ENCODE assay signal across 8 cellular contexts in genomic region chr12:69052613-69053408, GRCh38.
DNase-seq lines count a peak whose midpoint lies in the region; ATAC-seq and TF ChIP-seq lines count a peak whose summit lies in the region.

No MANE protein-coding gene starts in this region.

- H3K27me3 ChIP-seq in HUES64 (ENCODE audit: insufficient read depth, low read length) (no peaks in the 10 kb centered on the region), aorta (ENCODE audit: control insufficient read depth in 1 of 2, insufficient read depth in 2 of 2, low read length in 1 of 2) (no peaks in the 10 kb centered on the region)

- peak overlapping the region; percentile 49; the same call in 1 of the 2 replicates for H3K9ac ChIP-seq in HUES64 (ENCODE audit: low read depth, low read length)

- TF ChIP-seq CTCF in astrocyte of the cerebellum (IDR thresholded peaks at IDR 0.05; ENCODE audit: low read depth, low read length, missing control alignments), result peak; percentile 10

- no peaks in the 10 kb centered on the region for H3K36me3 ChIP-seq in HUES64 (ENCODE audit: insufficient read depth, low read length)
- H3K36me3 ChIP-seq in aorta (ENCODE audit: control insufficient read depth in 1 of 2, insufficient read depth in 2 of 2, low read length in 1 of 2), result no peaks in the 10 kb centered on the region

- 64% methylated on average over 6 of the region's 8 CpGs for WGBS in HUES64
- WGBS in aorta, 2 donors, result 8 to 14% methylated on average over 8 of the region's 8 CpGs

- H3K4me3 ChIP-seq in HUES64 (ENCODE audit: low read length), result no peak overlapping the region
- no peak overlapping the region for H3K4me3 ChIP-seq in astrocyte of the cerebellum (ENCODE audit: low read depth, low read length)
- H3K4me3 ChIP-seq in aorta (ENCODE audit: low read length in 2 of 2), result no peak overlapping the region

- no peak for ATAC-seq in aorta (ENCODE audit: low FRiP score)

- in situ Hi-C loops in Caki2 (cut with HindIII; ENCODE audit: low pct_unique_long_range_greater_than_20kb, low sequenced_read_pairs), result no loop called here
- in situ Hi-C loops in astrocyte of the cerebellum (cut with HindIII; ENCODE audit: low sequenced_read_pairs), result no loop called here

- H3K9me3 ChIP-seq in HUES64 (ENCODE audit: insufficient read depth, low read depth, low read length) (0 out of 2 replicates have a peak, but pooled peaks cover 3% of the 10 kb centered on the region), aorta (ENCODE audit: control insufficient read depth, low read length) (peaks cover 3% of the 10 kb centered on the region)

- peaks cover 17% of the 10 kb centered on the region for H3K4me1 ChIP-seq in HUES64 (ENCODE audit: insufficient read depth, low read length)
- H3K4me1 ChIP-seq in aorta (ENCODE audit: control insufficient read depth in 1 of 2, insufficient read depth in 2 of 2, low read length in 2 of 2), result peaks cover 0 to 3% of the 10 kb centered on the region in 2 donors

- H3K27ac ChIP-seq in HUES64 (ENCODE audit: low read depth, low read length) (peak overlapping the region; percentile 51), aorta (ENCODE audit: low read depth in 1 of 2, low read length in 2 of 2) (no peak overlapping the region)

- DNase-seq in Caki2 (ENCODE audit: low read depth), result peak; percentile 97
- peak; percentile 75 for DNase-seq in astrocyte of the cerebellum (ENCODE audit: low read depth)
- peak; percentile 78 for DNase-seq in non-pigmented ciliary epithelial cell (ENCODE audit: low read depth)
- DNase-seq in DMS153 (lab: John Stamatoyannopoulos, UW), result no peak
- DNase-seq in aorta, result no peak
- no peak for DNase-seq in NCI-H146 (lab: John Stamatoyannopoulos, UW)
- no peak for DNase-seq in NCI-H1417 (lab: John Stamatoyannopoulos, UW)

- intact Hi-C loops in aorta (cut with DNase I), result no loop called here

Comparison
In these comparisons a context has a peak if more than half of its experiments do, and no peak if none do; other contexts are left out.
1. DNase-seq: peak in Caki2 (single experiment), astrocyte of the cerebellum (single experiment) and non-pigmented ciliary epithelial cell (single experiment); none in DMS153 (single experiment), aorta (0 of 2), NCI-H146 (single experiment) and NCI-H1417 (0 of 3).